In genomic region chr2:16129716-16130540, GRCh38 we compare ENCODE assay signal across 29 cellular contexts.
"Had no signal": no experiment of that assay in that cellular context is flagged by ENCODE, and none has a peak within 500 bp of the region (broad histone marks: within the 10 kb centered on the region; RNA-seq: fewer than 3 reads in every experiment).

No MANE protein-coding gene starts in this region.

- H3K36me3 ChIP-seq: left lung, lower lobe of right lung, pancreas, prostate gland, stomach, thyroid gland, upper lobe of right lung had no signal

- H3K27me3 ChIP-seq: pancreas, stomach, testis, thyroid gland, upper lobe of right lung had no signal

- H3K4me3 ChIP-seq: left lung, lower lobe of right lung, pancreas, prostate gland, skin epidermis, stomach, testis, thyroid gland, upper lobe of right lung had no signal

- ATAC-seq: left colon; left lung; lower lobe of right lung; natural killer cell; pancreas; right cardiac atrium; sciatic nerve; stimulated activated naive B cell treated with anti-CD40 and anti-IgM and Interleukin-4, amounts not matched to agents 10 μg/mL and 1 μg/mL and 100 μg/mL, for 72 hours; stimulated activated naive CD8-positive, alpha-beta T cell treated with anti-CD3 and anti-CD28 coated beads, Interleukin-15, Interleukin-2, amounts not matched to agents 100 U/mL and 50 U/mL, for 24 hours; upper lobe of right lung had no signal

- DNase-seq: hypothalamus; immature natural killer cell; kidney; left colon; left lung; lower lobe of right lung; mammary epithelial cell; mesenchymal stem cell; naive B cell; natural killer cell; nephron progenitor cell; pancreas; posterior cingulate gyrus; retina; right cardiac atrium; stimulated activated CD4-positive, alpha-beta T cell treated with anti-CD3 and anti-CD28 coated beads, Interleukin-12 subunit alpha, Interleukin-12 subunit beta, amount 100 ng/mL, for 4 hours; stimulated activated CD4-positive, alpha-beta T cell treated with anti-CD3 and anti-CD28 coated beads, Interleukin-15, amount 100 ng/mL, for 24 hours; stimulated activated CD4-positive, alpha-beta T cell treated with anti-CD3 and anti-CD28 coated beads, Interleukin-2, amount 100 ng/mL, for 24 hours; stimulated activated CD4-positive, alpha-beta T cell treated with anti-CD3 and anti-CD28 coated beads, Interleukin-4, amount 100 ng/mL, for 1 hour; stimulated activated naive B cell treated with anti-CD40 and anti-IgM and Interleukin-4, amounts not matched to agents 10 μg/mL and 1 μg/mL and 100 μg/mL, for 72 hours; stimulated activated naive CD8-positive, alpha-beta T cell treated with anti-CD3 and anti-CD28 coated beads, Interleukin-15, Interleukin-2, amounts not matched to agents 100 U/mL and 50 U/mL, for 24 hours; stomach; testis; thyroid gland; trophoblast cell; upper lobe of right lung had no signal

- H3K27ac ChIP-seq: left lung, lower lobe of right lung, pancreas, prostate gland, skin epidermis, stomach, testis, thyroid gland, upper lobe of right lung had no signal

- H3K4me1 ChIP-seq: left lung, lower lobe of right lung, pancreas, prostate gland, testis, thyroid gland, upper lobe of right lung had no signal

- H3K9me3 ChIP-seq: left lung, lower lobe of right lung, pancreas, prostate gland, stomach, testis, thyroid gland, upper lobe of right lung had no signal
